Comparison of ENCODE assay signal across 24 cellular contexts in genomic region chr5:173734716-173735115, GRCh38.
A peak's percentile ranks its signal among the peaks of the same experiment; 100 is the strongest.
DNase-seq lines count a peak whose midpoint lies in the region; ATAC-seq and TF ChIP-seq lines count a peak whose summit lies in the region.
"Had no signal": no experiment of that assay in that cellular context is flagged by ENCODE, and none has a peak within 500 bp of the region (broad histone marks: within the 10 kb centered on the region; RNA-seq: fewer than 3 reads in every experiment).

No MANE protein-coding gene starts in this region.

- no peaks in the 10 kb centered on the region for H3K9me3 ChIP-seq in CD4-positive, alpha-beta memory T cell (ENCODE audit: control insufficient read depth in 1 of 2, low read length in 2 of 2)
- H3K9me3 ChIP-seq: BE2C had no signal

- TF ChIP-seq CTCF in WTC11 (IDR thresholded peaks at IDR 0.05): no peak

- intact Hi-C loops in CD4-positive, alpha-beta memory T cell (cut with micrococcal nuclease): no loop called here

- no peaks in the 10 kb centered on the region for H3K36me3 Mint-ChIP-seq in memory B cell
- H3K36me3 Mint-ChIP-seq in WTC11: 0 out of 2 replicates have a peak, but pooled peaks cover 3% of the 10 kb centered on the region
- no peaks in the 10 kb centered on the region for H3K36me3 Mint-ChIP-seq in CD4-positive, alpha-beta memory T cell
- H3K36me3 Mint-ChIP-seq: CD8-positive, alpha-beta T cell had no signal

- DNase-seq in NCI-H1105 treated with DMSO at 0.1 percent for 48 hours (lab: John Stamatoyannopoulos, UW) (peak; percentile 27), NCI-H1105 (lab: John Stamatoyannopoulos, UW) (no peak), RPMI8226 (peak; percentile 75), memory B cell (ENCODE audit: low spot score in 2 of 2) (no peak), H4 (ENCODE audit: low spot score) (no peak), WTC11 (ENCODE audit: low spot score) (no peak), NCI-H2107 treated with DMSO at 0.1 percent for 48 hours (lab: John Stamatoyannopoulos, UW; ENCODE audit: unreplicated experiment) (no peak)
- no peak for DNase-seq in CD4-positive, alpha-beta memory T cell
- DNase-seq: 8988T; BE2C; Calu3; CD8-positive, alpha-beta T cell; NCI-H1436 treated with DMSO at 0.1 percent for 48 hours; NCI-H2029; NCI-H2171 treated with DMSO at 0.1 percent for 48 hours; NCI-H446; NCI-H69; NK-92 treated with Interleukin-12 subunit alpha and Interleukin-12 subunit beta, amount 100 ng/mL, for 24 hours; PC-3; SIG-M5; T-helper 1 cell had no signal

- H3K4me3 ChIP-seq in CD4-positive, alpha-beta memory T cell (ENCODE audit: low read length in 2 of 2): no peak overlapping the region
- H3K4me3 ChIP-seq: GM23338 had no signal

- no peaks in the 10 kb centered on the region for H3K9me3 Mint-ChIP-seq in memory B cell
- no peaks in the 10 kb centered on the region for H3K9me3 Mint-ChIP-seq in WTC11
- no peaks in the 10 kb centered on the region for H3K9me3 Mint-ChIP-seq in CD4-positive, alpha-beta memory T cell
- H3K9me3 Mint-ChIP-seq: CD8-positive, alpha-beta T cell; GM23338 had no signal

- H3K27me3 Mint-ChIP-seq in memory B cell (no peaks in the 10 kb centered on the region), WTC11 (ENCODE audit: low read depth) (no peaks in the 10 kb centered on the region)
- no peaks in the 10 kb centered on the region for H3K27me3 Mint-ChIP-seq in CD4-positive, alpha-beta memory T cell

- ATAC-seq in memory B cell (ENCODE audit: low read depth) (no peak), WTC11 (no peak)
- ATAC-seq: CD8-positive, alpha-beta T cell; GM23338; PC-3; SK-N-SH treated with all-trans-retinoic acid at 6 μM for 48 hours had no signal

- no peaks in the 10 kb centered on the region for H3K27me3 ChIP-seq in CD4-positive, alpha-beta memory T cell (ENCODE audit: insufficient read depth, low read length)
- H3K27me3 ChIP-seq: BE2C had no signal

- POLR2A ChIA-PET in WTC11 (lab: Charles Lee): no interaction called here
- POLR2A ChIA-PET in CD4-positive, alpha-beta memory T cell (lab: Charles Lee; ENCODE audit: partially characterized antibody): no interaction called here

- no peaks in the 10 kb centered on the region for H3K4me1 ChIP-seq in CD4-positive, alpha-beta memory T cell (ENCODE audit: insufficient read depth, low read length)

- H3K27ac ChIP-seq in CD4-positive, alpha-beta memory T cell (ENCODE audit: low read depth, low read length): no peak overlapping the region
- H3K27ac ChIP-seq: RWPE1 had no signal

- H3K36me3 ChIP-seq in CD4-positive, alpha-beta memory T cell (ENCODE audit: insufficient read depth, low read length): no peaks in the 10 kb centered on the region
- H3K36me3 ChIP-seq: BE2C had no signal

- H3K4me1 Mint-ChIP-seq in memory B cell (peaks cover 50% of the 10 kb centered on the region), WTC11 (peaks cover 11% of the 10 kb centered on the region)
- H3K4me1 Mint-ChIP-seq in CD4-positive, alpha-beta memory T cell: peaks cover 0 to 2% (median under 1%) of the 10 kb centered on the region in 4 donors

- CTCF ChIA-PET in WTC11 (lab: Charles Lee): interaction anchor here (0.7 to 1.9 kb wide), 4 partner anchors 105 to 250 kb away, joined by 3 to 4 read pairs (median 3); partner anchors contain the start of gene BOD1
- CTCF ChIA-PET in CD4-positive, alpha-beta memory T cell (lab: Charles Lee; ENCODE audit: partially characterized antibody): no interaction called here

- H3K27ac Mint-ChIP-seq in memory B cell (peak overlapping the region; percentile 94), WTC11 (no peak overlapping the region)
- no peak overlapping the region for H3K27ac Mint-ChIP-seq in CD4-positive, alpha-beta memory T cell
- H3K27ac Mint-ChIP-seq: CD8-positive, alpha-beta T cell; GM23338 had no signal

- H3K4me3 Mint-ChIP-seq in memory B cell (peak overlapping the region; percentile 38), WTC11 (no peak overlapping the region)
- no peak overlapping the region for H3K4me3 Mint-ChIP-seq in CD4-positive, alpha-beta memory T cell
- H3K4me3 Mint-ChIP-seq: CD8-positive, alpha-beta T cell; GM23338 had no signal

TF ChIP-seq in WTC11, 78 proteins besides CTCF, POLR2A, EP300 and RAD21:
- TF ChIP-seq ELF4 (CRISPR knock-in tag; IDR thresholded peaks at IDR 0.05; ENCODE audit: low read depth): no peak
- TF ChIP-seq GTF2I (CRISPR knock-in tag; conservative IDR thresholded peaks at IDR 0.05): no peak
- TF ChIP-seq ATF6 (CRISPR knock-in tag; IDR thresholded peaks at IDR 0.05): no peak
- TF ChIP-seq ATF1 (CRISPR knock-in tag; IDR thresholded peaks at IDR 0.05): no peak
- TF ChIP-seq NR1H2 (CRISPR knock-in tag; IDR thresholded peaks at IDR 0.05): no peak
- TF ChIP-seq E2F1 (CRISPR knock-in tag; IDR thresholded peaks at IDR 0.05): no peak
- no peak for TF ChIP-seq GABPB1 (CRISPR knock-in tag; IDR thresholded peaks at IDR 0.05)
- TF ChIP-seq ZNF219 (CRISPR knock-in tag; IDR thresholded peaks at IDR 0.05; ENCODE audit: borderline replicate concordance): no peak
- TF ChIP-seq PRRX2 (CRISPR knock-in tag; IDR thresholded peaks at IDR 0.05): no peak
- TF ChIP-seq ZNF423 (CRISPR knock-in tag; IDR thresholded peaks at IDR 0.05): no peak
- TF ChIP-seq USF1 (CRISPR knock-in tag; IDR thresholded peaks at IDR 0.05): no peak
- no peak for TF ChIP-seq ZNF416 (CRISPR knock-in tag; IDR thresholded peaks at IDR 0.05)
- no peak for TF ChIP-seq ZNF263 (CRISPR knock-in tag; IDR thresholded peaks at IDR 0.05; ENCODE audit: low read depth)
- no peak for TF ChIP-seq ETV6 (CRISPR knock-in tag; IDR thresholded peaks at IDR 0.05)
- no peak for TF ChIP-seq TEAD4 (CRISPR knock-in tag; IDR thresholded peaks at IDR 0.05)
TF ChIP-seq in WTC11: peak in this region for 0.

Comparison
In these comparisons a context has a peak if more than half of its experiments do, and no peak if none do; other contexts are left out.
1. DNase-seq: peak in NCI-H1105 treated with DMSO at 0.1 percent for 48 hours (single experiment) and RPMI8226 (single experiment); none in NCI-H1105 (single experiment), memory B cell (0 of 2), H4 (single experiment), WTC11 (single experiment), NCI-H2107 treated with DMSO at 0.1 percent for 48 hours (single experiment) and CD4-positive, alpha-beta memory T cell (0 of 5).